In genomic region chr12:56152132-56152755, GRCh38 we compare ENCODE assay signal across 8 cellular contexts. TPM values are rescaled to one million over a fixed set of nuclear protein-coding genes. Genes with fewer than 3 reads are reported as not detected.
A peak's percentile ranks its signal among the peaks of the same experiment; 100 is the strongest.
DNase-seq lines count a peak whose midpoint lies in the region; ATAC-seq, FAIRE-seq and TF ChIP-seq lines count a peak whose summit lies in the region.

Gene MYL6B, plus strand, starts transcription at chr12:56152587. Its CDS starts 1,332 bp downstream, at chr12:56153919.

- POLR2A ChIA-PET in WTC11 (lab: Charles Lee) = interaction anchor here (1.0 to 1.9 kb wide), 5 partner anchors 10 to 70 kb away, joined by 5 to 15 read pairs (median 7); partner anchors contain the start of genes ESYT1, RNF41 and ZC3H10

- H3K36me3 Mint-ChIP-seq in WTC11 = peaks cover 17% of the 10 kb centered on the region

- peak within 1 kb of the TSS; percentile 96 to 98 (median 98) for H3K27ac ChIP-seq in spleen

- H3K27me3 ChIP-seq in bronchial epithelial cell (ENCODE audit: control insufficient read depth, insufficient read depth, low read length) = no peaks in the 10 kb centered on the region
- H3K27me3 ChIP-seq in spleen (replicated peaks in 1 of 7) = no peaks in the 10 kb centered on the region

- H3K4me1 ChIP-seq in spleen = peaks cover 12 to 61% (median 43%) of the 10 kb centered on the region in 6 donors

- H3K27me3 Mint-ChIP-seq in WTC11 (ENCODE audit: low read depth) = no peaks in the 10 kb centered on the region

- intact Hi-C loops in spleen (cut with DNase I; ENCODE audit: low total_unique reads) = no loop called here

- ATAC-seq in HG03175 (IDR thresholded peaks at IDR 0.05; ENCODE audit: unreplicated experiment) (peak; percentile 90), WTC11 (peak; percentile 79)

- no peaks in the 10 kb centered on the region for H3K36me3 ChIP-seq in bronchial epithelial cell (ENCODE audit: control insufficient read depth, insufficient read depth, low read length)
- peaks cover 0 to 8% (median 0%) of the 10 kb centered on the region in 6 donors for H3K36me3 ChIP-seq in spleen

- H3K9me3 ChIP-seq in spleen = no peaks in the 10 kb centered on the region

- peaks cover 16% of the 10 kb centered on the region for H3K4me1 Mint-ChIP-seq in WTC11

- peak within 1 kb of the TSS; percentile 93 for H3K4me3 Mint-ChIP-seq in WTC11

- peak within 1 kb of the TSS; percentile 88 for H3K27ac Mint-ChIP-seq in WTC11

- H3K4me3 ChIP-seq in bronchial epithelial cell (ENCODE audit: low read depth, low read length) (peak within 1 kb of the TSS; percentile 48), spleen (peak within 1 kb of the TSS; percentile 52 to 86 (median 59))

- CTCF ChIA-PET in WTC11 (lab: Charles Lee) = interaction anchor here (1.0 to 3.0 kb wide), 12 partner anchors 10 to 1190 kb away, joined by 3 to 25 read pairs (median 6); partner anchors contain the start of genes ANKRD52, ESYT1, RNF41 and SMARCC2

- no peak for FAIRE-seq in bronchial epithelial cell (lab: Jason Lieb, UNC)

- DNase-seq in AG08396 (ENCODE audit: low spot score) = peak; percentile 92
- DNase-seq in NCI-H226 = peak; percentile 93
- peak; percentile 91 for DNase-seq in WTC11 (ENCODE audit: low spot score)
- DNase-seq in bronchial epithelial cell (ENCODE audit: low read depth) = peak; percentile 83
- peak; percentile 92 for DNase-seq in inferior parietal cortex (ENCODE audit: extremely low spot score)
- DNase-seq in spleen = peak; percentile 98

- no peaks in the 10 kb centered on the region for H3K9me3 Mint-ChIP-seq in WTC11

- TF ChIP-seq POLR2A in GM18951 (IDR thresholded peaks at IDR 0.05; ENCODE audit: extremely low read depth, insufficient read depth, insufficient read length) (peak; percentile 81), spleen (IDR thresholded peaks at IDR 0.05) (peak in 1 of 3 donors; percentile 50)

- TF ChIP-seq CTCF in WTC11 (IDR thresholded peaks at IDR 0.05) (no peak), bronchial epithelial cell (IDR thresholded peaks at IDR 0.05; ENCODE audit: insufficient read depth, low read length, severe bottlenecking) (no peak), spleen (IDR thresholded peaks at IDR 0.05 in 8 of 11, conservative IDR thresholded peaks at IDR 0.05 in 3 of 11) (no peak)

- in situ Hi-C loops in GM18951 (cut with MboI; ENCODE audit: low sequenced_read_pairs, unreplicated experiment) = no loop called here

- WGBS in spleen, 5 donors = 0 to 1% (median 1%) methylated on average over 23 to 37 of the region's 37 CpGs

TF ChIP-seq in WTC11, 78 proteins besides CTCF, POLR2A, EP300 and RAD21:
- TF ChIP-seq CREM (CRISPR knock-in tag; IDR thresholded peaks at IDR 0.05) (peak; percentile 77; the same call in 1 of the 2 replicates), ATF1 (CRISPR knock-in tag; IDR thresholded peaks at IDR 0.05) (no peak), FOXK1 (CRISPR knock-in tag; IDR thresholded peaks at IDR 0.05) (peak; percentile 70), MYBL2 (CRISPR knock-in tag; IDR thresholded peaks at IDR 0.05) (peak; percentile 65), FOXP1 (CRISPR knock-in tag; IDR thresholded peaks at IDR 0.05; ENCODE audit: borderline replicate concordance) (no peak), SP1 (CRISPR knock-in tag; conservative IDR thresholded peaks at IDR 0.05) (peak; percentile 89), HMGXB4 (CRISPR knock-in tag; IDR thresholded peaks at IDR 0.05) (0 out of 2 replicates have a peak, but pooled peaks have one; percentile 29), FOXP4 (CRISPR knock-in tag; IDR thresholded peaks at IDR 0.05) (0 out of 2 replicates have a peak, but pooled peaks have one; percentile 21), GABPB1 (CRISPR knock-in tag; IDR thresholded peaks at IDR 0.05) (peak; percentile 57; the same call in 1 of the 2 replicates)
TF ChIP-seq in WTC11: peak in this region for 7.

RNA-seq across cellular contexts. Expression of gene MYL6B, which starts in this region (rescaled TPM):
- total RNA-seq in WTC11 (2021) (171 to 180 TPM (median 173 TPM) in 3 replicates), bronchial epithelial cell (27.4 and 33.5 TPM in 2 replicates), spleen (100 to 1,000 TPM in 1 of 7 donors, 10 to 100 TPM in 6; 17.1 to 101 (median 35.7) TPM)
- polyA plus RNA-seq in spleen = 10 to 100 TPM; 50.1 to 69.1 (median 57.0) TPM

Comparison
In these comparisons a context has a peak if more than half of its experiments do, and no peak if none do; other contexts are left out.
1. Peak in every context shown above with its lines: DNase-seq, ATAC-seq, H3K4me3 ChIP-seq and H3K27ac ChIP-seq.